8 cellular contexts compared by ENCODE assay signal in genomic region chr20:57709823-57710799, GRCh38. TPM values are rescaled to one million over a fixed set of nuclear protein-coding genes. Genes with fewer than 3 reads are reported as not detected.
DNase-seq lines count a peak whose midpoint lies in the region; ATAC-seq and TF ChIP-seq lines count a peak whose summit lies in the region.

A gene with protein sequence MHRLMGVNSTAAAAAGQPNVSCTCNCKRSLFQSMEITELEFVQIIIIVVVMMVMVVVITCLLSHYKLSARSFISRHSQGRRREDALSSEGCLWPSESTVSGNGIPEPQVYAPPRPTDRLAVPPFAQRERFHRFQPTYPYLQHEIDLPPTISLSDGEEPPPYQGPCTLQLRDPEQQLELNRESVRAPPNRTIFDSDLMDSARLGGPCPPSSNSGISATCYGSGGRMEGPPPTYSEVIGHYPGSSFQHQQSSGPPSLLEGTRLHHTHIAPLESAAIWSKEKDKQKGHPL (minus strand): TSS chr20:57710015. CDS start chr20:57709582, 433 bp downstream.

- peaks cover 0 to 39% of the 10 kb centered on the region in 2 donors for H3K27me3 ChIP-seq in left lung

- intact Hi-C loops in left lung (cut with DNase I), result no loop called here

- H3K4me3 ChIP-seq in left lung, result peak within 1 kb of the TSS; percentile 60 to 79

- no peaks in the 10 kb centered on the region for H3K9me3 ChIP-seq in left lung

- H3K27ac ChIP-seq in 22Rv1 (peak within 1 kb of the TSS; percentile 93), left lung (peak within 1 kb of the TSS; percentile 87 to 91)

- TF ChIP-seq CTCF in 22Rv1 (IDR thresholded peaks at IDR 0.05) (peak; percentile 20; the same call in 1 of the 2 replicates), left lung (IDR thresholded peaks at IDR 0.05) (no peak)

- H3K36me3 ChIP-seq in left lung, result no peaks in the 10 kb centered on the region

- peaks cover 21 to 55% of the 10 kb centered on the region in 2 donors for H3K4me1 ChIP-seq in left lung

- DNase-seq in NCI-H226 (peak; percentile 91), dermis blood vessel endothelial cell (peak; percentile 95), left lung (peak; percentile 94)
- peak; percentile 89 to 92 for DNase-seq in activated CD4-positive, alpha-beta T cell treated with anti-CD3 and anti-CD28 coated beads, Interleukin-2, amount 50 U/mL, for 48 hours
- DNase-seq in stimulated activated CD4-positive, alpha-beta T cell treated with anti-CD3 and anti-CD28 coated beads, Interleukin-1b, Interleukin-23, amount 100 ng/mL, for 48 hours, result peak; percentile 88

- ATAC-seq in GM18861 (IDR thresholded peaks at IDR 0.05; ENCODE audit: unreplicated experiment), result peak; percentile 50
- peak; percentile 61 for ATAC-seq in HG03139 (IDR thresholded peaks at IDR 0.05; ENCODE audit: unreplicated experiment)
- ATAC-seq in left lung, result peak; percentile 92

RNA-seq across cellular contexts. Expression of the gene that starts here (rescaled TPM):
- total RNA-seq in dermis blood vessel endothelial cell (0.93 and 1.9 TPM in 2 replicates), left lung (100 to 1,000 TPM in 1 of 2 donors, 10 to 100 TPM in 1; 41.0 to 109 TPM)

Comparison
In these comparisons a context has a peak if more than half of its experiments do, and no peak if none do; other contexts are left out.
1. Peak in every context shown above with its lines: DNase-seq, ATAC-seq, H3K4me3 ChIP-seq and H3K27ac ChIP-seq.
2. RNA of the gene that starts here (total RNA-seq): 41.0 to 109 TPM in left lung; 0.93 to 1.9 TPM in dermis blood vessel endothelial cell; every median in the first group is over 10 times any median in the second.